Comparison of ENCODE assay signal across 1 cellular context in genomic region chr16:27311897-27312303, GRCh38.
TF ChIP-seq lines count a peak whose summit lies in the region.

No MANE protein-coding gene starts in this region.

TF ChIP-seq in IMR-90, 13 proteins besides CTCF, POLR2A, EP300 and RAD21:
- TF ChIP-seq RFX5 (IDR thresholded peaks at IDR 0.05; ENCODE audit: low read depth, low read length): no peak
- TF ChIP-seq NFE2L2 (IDR thresholded peaks at IDR 0.05; ENCODE audit: low read depth, low read length): no peak
- TF ChIP-seq ELK1 (IDR thresholded peaks at IDR 0.05; ENCODE audit: borderline replicate concordance, low read depth, low read length): no peak
- TF ChIP-seq MXI1 (IDR thresholded peaks at IDR 0.05; ENCODE audit: borderline replicate concordance, low read depth, low read length): no peak
- TF ChIP-seq FOS (IDR thresholded peaks at IDR 0.05; ENCODE audit: low read depth, low read length): no peak
- no peak for TF ChIP-seq MAZ (IDR thresholded peaks at IDR 0.05; ENCODE audit: borderline replicate concordance, low read depth, low read length)
- TF ChIP-seq SMC3 (IDR thresholded peaks at IDR 0.05; ENCODE audit: low read depth, low read length): no peak
- TF ChIP-seq CEBPB (IDR thresholded peaks at IDR 0.05; ENCODE audit: low read depth, low read length): no peak
- no peak for TF ChIP-seq RCOR1 (IDR thresholded peaks at IDR 0.05; ENCODE audit: insufficient replicate concordance, low read length)
- no peak for TF ChIP-seq BHLHE40 (IDR thresholded peaks at IDR 0.05; ENCODE audit: low read depth, low read length)
- no peak for TF ChIP-seq CHD1 (IDR thresholded peaks at IDR 0.05; ENCODE audit: low read depth, low read length)
- no peak for TF ChIP-seq USF2 (IDR thresholded peaks at IDR 0.05; ENCODE audit: low read depth, low read length)
- TF ChIP-seq MAFK (IDR thresholded peaks at IDR 0.05; ENCODE audit: low read depth, low read length): no peak
TF ChIP-seq in IMR-90: peak in this region for 0.
